22 cellular contexts compared by ENCODE assay signal in the genomic region with DNA sequence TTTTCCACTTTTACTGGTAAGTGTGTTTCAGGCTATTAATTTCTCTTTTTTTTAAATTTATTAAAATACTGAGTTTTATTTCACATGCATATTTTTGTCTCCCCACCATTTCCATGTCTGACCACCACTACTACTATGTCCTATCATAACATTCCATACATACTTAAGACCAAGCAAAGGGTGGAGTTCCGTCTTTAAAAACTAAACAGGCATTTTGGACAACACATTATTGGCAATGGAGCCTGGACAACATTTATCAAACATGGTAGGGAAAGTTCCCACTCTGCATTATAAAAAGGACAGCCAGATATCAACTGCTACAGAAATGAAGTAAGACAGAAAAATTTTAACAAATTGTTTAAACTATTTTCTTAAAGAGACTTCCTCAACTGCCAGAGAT.
"Had no signal": no experiment of that assay in that cellular context is flagged by ENCODE, and none has a peak within 500 bp of the region (broad histone marks: within the 10 kb centered on the region; RNA-seq: fewer than 3 reads in every experiment).

No MANE protein-coding gene starts in this region.

- H3K27me3 Mint-ChIP-seq: dendritic cell treated with granulocyte-macrophage colony-stimulating factor and Interleukin-4, amounts not matched to agents 40 ng/mL and 50 ng/mL, for 4 days; effector memory CD8-positive, alpha-beta T cell; natural killer cell treated with Interleukin-12 subunit alpha and Interleukin-12 subunit beta and Interleukin-15 and Interleukin-18, amount 100 ng/mL, for 72 hours; progenitor cell of endocrine pancreas had no signal

- H3K4me1 ChIP-seq: esophagus muscularis mucosa, neural progenitor cell, pancreas had no signal

- H3K36me3 ChIP-seq: neural progenitor cell, pancreas had no signal

- H3K4me1 Mint-ChIP-seq: neural progenitor cell had no signal

- H3K9me3 ChIP-seq: esophagus muscularis mucosa, pancreas had no signal

- H3K9ac ChIP-seq: neural progenitor cell had no signal

- H3K27ac Mint-ChIP-seq: dendritic cell treated with granulocyte-macrophage colony-stimulating factor and Interleukin-4, amounts not matched to agents 40 ng/mL and 50 ng/mL, for 4 days; effector memory CD8-positive, alpha-beta T cell; natural killer cell treated with Interleukin-12 subunit alpha and Interleukin-12 subunit beta and Interleukin-15 and Interleukin-18, amount 100 ng/mL, for 72 hours; neural progenitor cell; progenitor cell of endocrine pancreas had no signal

- H3K9me3 Mint-ChIP-seq: dendritic cell treated with granulocyte-macrophage colony-stimulating factor and Interleukin-4, amounts not matched to agents 40 ng/mL and 50 ng/mL, for 4 days; effector memory CD8-positive, alpha-beta T cell; natural killer cell treated with Interleukin-12 subunit alpha and Interleukin-12 subunit beta and Interleukin-15 and Interleukin-18, amount 100 ng/mL, for 72 hours; neural progenitor cell had no signal

- H3K4me3 Mint-ChIP-seq: dendritic cell treated with granulocyte-macrophage colony-stimulating factor and Interleukin-4, amounts not matched to agents 40 ng/mL and 50 ng/mL, for 4 days; effector memory CD8-positive, alpha-beta T cell; natural killer cell treated with Interleukin-12 subunit alpha and Interleukin-12 subunit beta and Interleukin-15 and Interleukin-18, amount 100 ng/mL, for 72 hours; neural progenitor cell had no signal

- H3K4me3 ChIP-seq: esophagus muscularis mucosa, hepatocyte, lung, neural progenitor cell, pancreas, smooth muscle cell had no signal

- DNase-seq: effector memory CD8-positive, alpha-beta T cell; foreskin melanocyte; head of caudate nucleus; left colon; left ventricle myocardium superior; mesenchymal stem cell; midbrain; nucleus accumbens; pancreas; right cardiac atrium; stimulated activated CD4-positive, alpha-beta T cell treated with anti-CD3 and anti-CD28 coated beads, Interleukin-2, amount 100 ng/mL, for 48 hours; stimulated activated naive CD4-positive, alpha-beta T cell treated with Interleukin-2 at 50 U/mL for 16 hours; trophoblast cell had no signal

- H3K27me3 ChIP-seq: esophagus muscularis mucosa, hepatocyte, neural progenitor cell, pancreas had no signal

- H3K27ac ChIP-seq: epithelial cell of prostate, esophagus muscularis mucosa, hepatocyte, neural progenitor cell, pancreas had no signal
